ENCODE assay signal across 1 cellular context in genomic region chr2:26033769-26034596, GRCh38.
TF ChIP-seq lines count a peak whose summit lies in the region.

TSS of gene RAB10 (plus strand) at chr2:26034084. CDS start at chr2:26034609, 525 bp downstream.

TF ChIP-seq in A549, 52 proteins besides CTCF, POLR2A, EP300 and RAD21 (continued from another document):
- TF ChIP-seq HMGXB4 (CRISPR knock-in tag; IDR thresholded peaks at IDR 0.05; ENCODE audit: borderline replicate concordance): peak; percentile 39; the same call in 1 of the 2 replicates
- TF ChIP-seq RFX5 (IDR thresholded peaks at IDR 0.05): 0 out of 2 replicates have a peak, but pooled peaks have one; percentile 57
- peak; percentile 66; the same call in 1 of the 2 replicates for TF ChIP-seq HOXA7 (CRISPR knock-in tag; IDR thresholded peaks at IDR 0.05)
- TF ChIP-seq CHD2 (IDR thresholded peaks at IDR 0.05; ENCODE audit: low read length, partially characterized antibody): peak; percentile 15
- 0 out of 2 replicates have a peak, but pooled peaks have one; percentile 55 for TF ChIP-seq GATA3 (IDR thresholded peaks at IDR 0.05; ENCODE audit: borderline replicate concordance)
- peak; percentile 54 to 97; a peak in 4 of 5 replicates for TF ChIP-seq JUN (IDR thresholded peaks at IDR 0.05)
- TF ChIP-seq ZC3H11A (IDR thresholded peaks at IDR 0.05): no peak; the same call in 1 of the 2 replicates
